Comparison of ENCODE assay signal across 5 cellular contexts in the genomic region with DNA sequence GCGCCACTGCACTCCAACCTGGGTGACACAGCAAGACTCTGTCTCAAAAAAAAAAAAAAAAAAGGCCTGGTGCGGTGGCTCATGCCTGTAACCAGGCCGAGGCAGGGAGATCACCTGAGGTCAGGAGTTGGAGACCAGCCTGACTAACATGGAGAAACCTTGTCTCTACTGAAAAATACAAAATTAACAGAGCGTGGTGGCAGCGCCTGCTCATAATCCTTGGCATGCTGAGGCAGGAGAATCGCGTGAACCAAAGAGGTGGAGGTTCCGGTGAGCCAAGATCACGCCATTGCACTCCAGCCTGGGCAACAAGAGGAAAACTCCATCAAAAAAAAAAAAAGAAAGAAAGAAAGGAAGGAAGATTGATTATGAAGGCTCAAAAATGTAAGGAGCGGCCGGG. TPM values are rescaled to one million over a fixed set of nuclear protein-coding genes. Genes with fewer than 3 reads are reported as not detected.
"Had no signal": no experiment of that assay in that cellular context is flagged by ENCODE, and none has a peak within 500 bp of the region (broad histone marks: within the 10 kb centered on the region; RNA-seq: fewer than 3 reads in every experiment).

No MANE protein-coding gene starts in this region.

RNA-seq across cellular contexts. Expression of gene CBY3, which starts 41.5 kb away (rescaled TPM):
- total RNA-seq: ascending aorta; bronchial epithelial cell; cardiac muscle cell; T-helper 1 cell treated with Interleukin-12 subunit alpha and Interleukin-12 subunit beta and Interleukin-4 antibody, amounts not matched to agents 30 ng/mL and 1 ng/mL, for 36 hours; T-helper 17 cell had no signal
